In the genomic region with DNA sequence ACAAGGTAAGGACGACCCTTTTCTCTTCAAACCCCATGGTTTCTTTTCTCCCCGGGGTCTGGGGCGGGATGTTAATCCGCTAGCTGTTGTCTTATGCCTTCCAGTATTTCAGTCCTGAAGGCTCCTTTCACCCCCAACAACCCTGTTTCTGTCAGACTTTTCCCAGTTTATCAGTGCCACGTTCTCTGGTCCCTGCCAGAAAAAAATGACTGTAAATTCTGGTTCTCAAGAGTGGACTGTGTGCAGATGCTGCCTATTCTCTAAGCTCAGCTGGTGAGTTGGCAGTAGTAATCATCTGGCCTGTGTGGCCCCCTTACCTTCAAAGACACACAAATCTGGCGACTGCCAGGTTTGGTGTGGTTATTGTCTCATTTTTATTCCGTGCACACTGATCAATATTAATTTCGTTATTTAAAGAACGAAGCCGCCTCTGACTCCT, we compare ENCODE assay signal across 1 cellular context.
TF ChIP-seq lines count a peak whose summit lies in the region.

No MANE protein-coding gene starts in this region.

TF ChIP-seq in HepG2, 621 proteins besides CTCF, POLR2A, EP300 and RAD21 (continued from another document and continues in another):
- TF ChIP-seq, protein P1, sequence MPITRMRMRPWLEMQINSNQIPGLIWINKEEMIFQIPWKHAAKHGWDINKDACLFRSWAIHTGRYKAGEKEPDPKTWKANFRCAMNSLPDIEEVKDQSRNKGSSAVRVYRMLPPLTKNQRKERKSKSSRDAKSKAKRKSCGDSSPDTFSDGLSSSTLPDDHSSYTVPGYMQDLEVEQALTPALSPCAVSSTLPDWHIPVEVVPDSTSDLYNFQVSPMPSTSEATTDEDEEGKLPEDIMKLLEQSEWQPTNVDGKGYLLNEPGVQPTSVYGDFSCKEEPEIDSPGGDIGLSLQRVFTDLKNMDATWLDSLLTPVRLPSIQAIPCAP (CRISPR knock-in tag; IDR thresholded peaks at IDR 0.05; ENCODE audit: low read depth): no peak
- no peak for TF ChIP-seq MTF1 (CRISPR knock-in tag; IDR thresholded peaks at IDR 0.05)
- TF ChIP-seq ZNF709 (CRISPR knock-in tag; IDR thresholded peaks at IDR 0.05): no peak
- no peak for TF ChIP-seq SPEN (CRISPR knock-in tag; IDR thresholded peaks at IDR 0.05; ENCODE audit: low read depth)
- no peak; the same call in 1 of the 2 replicates for TF ChIP-seq ZFP90 (CRISPR knock-in tag; IDR thresholded peaks at IDR 0.05; ENCODE audit: borderline replicate concordance)
- TF ChIP-seq ZNF496 (CRISPR knock-in tag; IDR thresholded peaks at IDR 0.05; ENCODE audit: insufficient replicate concordance): no peak
- no peak for TF ChIP-seq ZNF598 (CRISPR knock-in tag; IDR thresholded peaks at IDR 0.05; ENCODE audit: borderline replicate concordance)
- no peak for TF ChIP-seq CCDC6 (CRISPR knock-in tag; IDR thresholded peaks at IDR 0.05)
- TF ChIP-seq HES4 (CRISPR knock-in tag; IDR thresholded peaks at IDR 0.05; ENCODE audit: borderline replicate concordance): no peak
- TF ChIP-seq, protein P2, sequence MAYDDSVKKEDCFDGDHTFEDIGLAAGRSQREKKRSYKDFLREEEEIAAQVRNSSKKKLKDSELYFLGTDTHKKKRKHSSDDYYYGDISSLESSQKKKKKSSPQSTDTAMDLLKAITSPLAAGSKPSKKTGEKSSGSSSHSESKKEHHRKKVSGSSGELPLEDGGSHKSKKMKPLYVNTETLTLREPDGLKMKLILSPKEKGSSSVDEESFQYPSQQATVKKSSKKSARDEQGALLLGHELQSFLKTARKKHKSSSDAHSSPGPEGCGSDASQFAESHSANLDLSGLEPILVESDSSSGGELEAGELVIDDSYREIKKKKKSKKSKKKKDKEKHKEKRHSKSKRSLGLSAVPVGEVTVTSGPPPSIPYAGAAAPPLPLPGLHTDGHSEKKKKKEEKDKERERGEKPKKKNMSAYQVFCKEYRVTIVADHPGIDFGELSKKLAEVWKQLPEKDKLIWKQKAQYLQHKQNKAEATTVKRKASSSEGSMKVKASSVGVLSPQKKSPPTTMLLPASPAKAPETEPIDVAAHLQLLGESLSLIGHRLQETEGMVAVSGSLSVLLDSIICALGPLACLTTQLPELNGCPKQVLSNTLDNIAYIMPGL (CRISPR knock-in tag; IDR thresholded peaks at IDR 0.05; ENCODE audit: borderline replicate concordance in 1 of 2, low read depth in 1 of 2): no peak
- no peak for TF ChIP-seq ZNF670 (CRISPR knock-in tag; IDR thresholded peaks at IDR 0.05; ENCODE audit: borderline replicate concordance)
- TF ChIP-seq FOXM1 (CRISPR knock-in tag; IDR thresholded peaks at IDR 0.05): no peak
- no peak for TF ChIP-seq ZNF44 (CRISPR knock-in tag; IDR thresholded peaks at IDR 0.05)
- TF ChIP-seq RXRA (CRISPR knock-in tag; IDR thresholded peaks at IDR 0.05): no peak
- no peak for TF ChIP-seq TAF1 (CRISPR knock-in tag; IDR thresholded peaks at IDR 0.05)
- no peak for TF ChIP-seq ZNF761 (CRISPR knock-in tag; conservative IDR thresholded peaks at IDR 0.05)
- TF ChIP-seq POGZ (CRISPR knock-in tag; IDR thresholded peaks at IDR 0.05): no peak
- TF ChIP-seq NAIF1 (CRISPR knock-in tag; IDR thresholded peaks at IDR 0.05; ENCODE audit: borderline replicate concordance): no peak
- no peak for TF ChIP-seq NBN (conservative IDR thresholded peaks at IDR 0.05)
- TF ChIP-seq ZNF468 (CRISPR knock-in tag; IDR thresholded peaks at IDR 0.05): no peak
- no peak for TF ChIP-seq HNRNPH1 (optimal IDR thresholded peaks at IDR 0.05; ENCODE audit: low read depth, low read length)
- no peak for TF ChIP-seq ZNF557 (CRISPR knock-in tag; IDR thresholded peaks at IDR 0.05)
- no peak for TF ChIP-seq RBM22 (optimal IDR thresholded peaks at IDR 0.05; ENCODE audit: low read length)
- TF ChIP-seq, protein P3, sequence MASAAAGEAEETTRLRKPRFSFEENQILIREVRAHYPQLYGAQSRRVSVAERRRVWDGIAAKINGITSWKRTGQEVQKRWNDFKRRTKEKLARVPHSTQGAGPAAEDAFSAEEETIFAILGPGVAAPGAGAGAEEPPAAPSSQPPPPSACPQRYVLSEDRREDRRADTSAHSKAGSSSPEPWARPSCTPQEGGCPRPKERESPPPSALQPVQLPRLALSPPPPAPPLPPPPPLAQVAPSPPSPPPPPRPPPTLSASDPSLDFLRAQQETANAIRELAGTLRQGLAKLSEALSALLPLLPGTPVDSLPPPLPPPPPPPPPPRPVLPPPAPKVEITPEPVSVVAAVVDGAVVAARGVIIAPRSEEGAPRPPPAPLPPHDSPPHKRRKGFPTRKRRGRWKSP (CRISPR knock-in tag; IDR thresholded peaks at IDR 0.05): no peak
- TF ChIP-seq NR1H2 (CRISPR knock-in tag; IDR thresholded peaks at IDR 0.05; ENCODE audit: borderline replicate concordance, low read depth): no peak
- TF ChIP-seq HNF4A (CRISPR knock-in tag; IDR thresholded peaks at IDR 0.05): no peak
- TF ChIP-seq, protein P4, sequence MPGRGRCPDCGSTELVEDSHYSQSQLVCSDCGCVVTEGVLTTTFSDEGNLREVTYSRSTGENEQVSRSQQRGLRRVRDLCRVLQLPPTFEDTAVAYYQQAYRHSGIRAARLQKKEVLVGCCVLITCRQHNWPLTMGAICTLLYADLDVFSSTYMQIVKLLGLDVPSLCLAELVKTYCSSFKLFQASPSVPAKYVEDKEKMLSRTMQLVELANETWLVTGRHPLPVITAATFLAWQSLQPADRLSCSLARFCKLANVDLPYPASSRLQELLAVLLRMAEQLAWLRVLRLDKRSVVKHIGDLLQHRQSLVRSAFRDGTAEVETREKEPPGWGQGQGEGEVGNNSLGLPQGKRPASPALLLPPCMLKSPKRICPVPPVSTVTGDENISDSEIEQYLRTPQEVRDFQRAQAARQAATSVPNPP (CRISPR knock-in tag; IDR thresholded peaks at IDR 0.05): no peak
- TF ChIP-seq, protein P5, sequence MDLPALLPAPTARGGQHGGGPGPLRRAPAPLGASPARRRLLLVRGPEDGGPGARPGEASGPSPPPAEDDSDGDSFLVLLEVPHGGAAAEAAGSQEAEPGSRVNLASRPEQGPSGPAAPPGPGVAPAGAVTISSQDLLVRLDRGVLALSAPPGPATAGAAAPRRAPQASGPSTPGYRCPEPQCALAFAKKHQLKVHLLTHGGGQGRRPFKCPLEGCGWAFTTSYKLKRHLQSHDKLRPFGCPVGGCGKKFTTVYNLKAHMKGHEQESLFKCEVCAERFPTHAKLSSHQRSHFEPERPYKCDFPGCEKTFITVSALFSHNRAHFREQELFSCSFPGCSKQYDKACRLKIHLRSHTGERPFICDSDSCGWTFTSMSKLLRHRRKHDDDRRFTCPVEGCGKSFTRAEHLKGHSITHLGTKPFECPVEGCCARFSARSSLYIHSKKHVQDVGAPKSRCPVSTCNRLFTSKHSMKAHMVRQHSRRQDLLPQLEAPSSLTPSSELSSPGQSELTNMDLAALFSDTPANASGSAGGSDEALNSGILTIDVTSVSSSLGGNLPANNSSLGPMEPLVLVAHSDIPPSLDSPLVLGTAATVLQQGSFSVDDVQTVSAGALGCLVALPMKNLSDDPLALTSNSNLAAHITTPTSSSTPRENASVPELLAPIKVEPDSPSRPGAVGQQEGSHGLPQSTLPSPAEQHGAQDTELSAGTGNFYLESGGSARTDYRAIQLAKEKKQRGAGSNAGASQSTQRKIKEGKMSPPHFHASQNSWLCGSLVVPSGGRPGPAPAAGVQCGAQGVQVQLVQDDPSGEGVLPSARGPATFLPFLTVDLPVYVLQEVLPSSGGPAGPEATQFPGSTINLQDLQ (CRISPR knock-in tag; IDR thresholded peaks at IDR 0.05): no peak
- TF ChIP-seq ZNF577 (CRISPR knock-in tag; IDR thresholded peaks at IDR 0.05; ENCODE audit: borderline replicate concordance, low read depth): no peak
- TF ChIP-seq KMT2A (CRISPR knock-in tag; IDR thresholded peaks at IDR 0.05): 0 out of 2 replicates have a peak, but pooled peaks have one; percentile 2
- no peak for TF ChIP-seq ZNF205 (CRISPR knock-in tag; IDR thresholded peaks at IDR 0.05)
- TF ChIP-seq, protein P6, sequence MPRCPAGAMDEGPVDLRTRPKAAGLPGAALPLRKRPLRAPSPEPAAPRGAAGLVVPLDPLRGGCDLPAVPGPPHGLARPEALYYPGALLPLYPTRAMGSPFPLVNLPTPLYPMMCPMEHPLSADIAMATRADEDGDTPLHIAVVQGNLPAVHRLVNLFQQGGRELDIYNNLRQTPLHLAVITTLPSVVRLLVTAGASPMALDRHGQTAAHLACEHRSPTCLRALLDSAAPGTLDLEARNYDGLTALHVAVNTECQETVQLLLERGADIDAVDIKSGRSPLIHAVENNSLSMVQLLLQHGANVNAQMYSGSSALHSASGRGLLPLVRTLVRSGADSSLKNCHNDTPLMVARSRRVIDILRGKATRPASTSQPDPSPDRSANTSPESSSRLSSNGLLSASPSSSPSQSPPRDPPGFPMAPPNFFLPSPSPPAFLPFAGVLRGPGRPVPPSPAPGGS (CRISPR knock-in tag; IDR thresholded peaks at IDR 0.05): 0 out of 2 replicates have a peak, but pooled peaks have one; percentile 11
- no peak for TF ChIP-seq ZNF563 (CRISPR knock-in tag; IDR thresholded peaks at IDR 0.05)
- TF ChIP-seq, protein P7, sequence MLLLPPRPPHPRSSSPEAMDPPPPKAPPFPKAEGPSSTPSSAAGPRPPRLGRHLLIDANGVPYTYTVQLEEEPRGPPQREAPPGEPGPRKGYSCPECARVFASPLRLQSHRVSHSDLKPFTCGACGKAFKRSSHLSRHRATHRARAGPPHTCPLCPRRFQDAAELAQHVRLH (CRISPR knock-in tag; IDR thresholded peaks at IDR 0.05; ENCODE audit: borderline replicate concordance, low read depth): no peak
- no peak for TF ChIP-seq ZC3H13 (CRISPR knock-in tag; IDR thresholded peaks at IDR 0.05)
- TF ChIP-seq ZNF232 (CRISPR knock-in tag; IDR thresholded peaks at IDR 0.05; ENCODE audit: borderline replicate concordance): no peak
- TF ChIP-seq, protein P8, sequence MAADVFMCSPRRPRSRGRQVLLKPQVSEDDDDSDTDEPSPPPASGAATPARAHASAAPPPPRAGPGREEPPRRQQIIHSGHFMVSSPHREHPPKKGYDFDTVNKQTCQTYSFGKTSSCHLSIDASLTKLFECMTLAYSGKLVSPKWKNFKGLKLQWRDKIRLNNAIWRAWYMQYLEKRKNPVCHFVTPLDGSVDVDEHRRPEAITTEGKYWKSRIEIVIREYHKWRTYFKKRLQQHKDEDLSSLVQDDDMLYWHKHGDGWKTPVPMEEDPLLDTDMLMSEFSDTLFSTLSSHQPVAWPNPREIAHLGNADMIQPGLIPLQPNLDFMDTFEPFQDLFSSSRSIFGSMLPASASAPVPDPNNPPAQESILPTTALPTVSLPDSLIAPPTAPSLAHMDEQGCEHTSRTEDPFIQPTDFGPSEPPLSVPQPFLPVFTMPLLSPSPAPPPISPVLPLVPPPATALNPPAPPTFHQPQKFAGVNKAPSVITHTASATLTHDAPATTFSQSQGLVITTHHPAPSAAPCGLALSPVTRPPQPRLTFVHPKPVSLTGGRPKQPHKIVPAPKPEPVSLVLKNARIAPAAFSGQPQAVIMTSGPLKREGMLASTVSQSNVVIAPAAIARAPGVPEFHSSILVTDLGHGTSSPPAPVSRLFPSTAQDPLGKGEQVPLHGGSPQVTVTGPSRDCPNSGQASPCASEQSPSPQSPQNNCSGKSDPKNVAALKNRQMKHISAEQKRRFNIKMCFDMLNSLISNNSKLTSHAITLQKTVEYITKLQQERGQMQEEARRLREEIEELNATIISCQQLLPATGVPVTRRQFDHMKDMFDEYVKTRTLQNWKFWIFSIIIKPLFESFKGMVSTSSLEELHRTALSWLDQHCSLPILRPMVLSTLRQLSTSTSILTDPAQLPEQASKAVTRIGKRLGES (CRISPR knock-in tag; IDR thresholded peaks at IDR 0.05; ENCODE audit: borderline replicate concordance): no peak
- TF ChIP-seq, protein P9, sequence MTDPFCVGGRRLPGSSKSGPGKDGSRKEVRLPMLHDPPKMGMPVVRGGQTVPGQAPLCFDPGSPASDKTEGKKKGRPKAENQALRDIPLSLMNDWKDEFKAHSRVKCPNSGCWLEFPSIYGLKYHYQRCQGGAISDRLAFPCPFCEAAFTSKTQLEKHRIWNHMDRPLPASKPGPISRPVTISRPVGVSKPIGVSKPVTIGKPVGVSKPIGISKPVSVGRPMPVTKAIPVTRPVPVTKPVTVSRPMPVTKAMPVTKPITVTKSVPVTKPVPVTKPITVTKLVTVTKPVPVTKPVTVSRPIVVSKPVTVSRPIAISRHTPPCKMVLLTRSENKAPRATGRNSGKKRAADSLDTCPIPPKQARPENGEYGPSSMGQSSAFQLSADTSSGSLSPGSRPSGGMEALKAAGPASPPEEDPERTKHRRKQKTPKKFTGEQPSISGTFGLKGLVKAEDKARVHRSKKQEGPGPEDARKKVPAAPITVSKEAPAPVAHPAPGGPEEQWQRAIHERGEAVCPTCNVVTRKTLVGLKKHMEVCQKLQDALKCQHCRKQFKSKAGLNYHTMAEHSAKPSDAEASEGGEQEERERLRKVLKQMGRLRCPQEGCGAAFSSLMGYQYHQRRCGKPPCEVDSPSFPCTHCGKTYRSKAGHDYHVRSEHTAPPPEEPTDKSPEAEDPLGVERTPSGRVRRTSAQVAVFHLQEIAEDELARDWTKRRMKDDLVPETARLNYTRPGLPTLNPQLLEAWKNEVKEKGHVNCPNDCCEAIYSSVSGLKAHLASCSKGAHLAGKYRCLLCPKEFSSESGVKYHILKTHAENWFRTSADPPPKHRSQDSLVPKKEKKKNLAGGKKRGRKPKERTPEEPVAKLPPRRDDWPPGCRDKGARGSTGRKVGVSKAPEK (CRISPR knock-in tag; IDR thresholded peaks at IDR 0.05; ENCODE audit: borderline replicate concordance): no peak
- no peak for TF ChIP-seq ZNF143 (CRISPR knock-in tag; IDR thresholded peaks at IDR 0.05)
- peak; percentile 38; the same call in 1 of the 2 replicates for TF ChIP-seq SIN3A (IDR thresholded peaks at IDR 0.05; ENCODE audit: borderline replicate concordance, low read depth, low read length)
- 0 out of 2 replicates have a peak, but pooled peaks have one; percentile 3 for TF ChIP-seq RORA (CRISPR knock-in tag; IDR thresholded peaks at IDR 0.05)
- TF ChIP-seq, protein P10, sequence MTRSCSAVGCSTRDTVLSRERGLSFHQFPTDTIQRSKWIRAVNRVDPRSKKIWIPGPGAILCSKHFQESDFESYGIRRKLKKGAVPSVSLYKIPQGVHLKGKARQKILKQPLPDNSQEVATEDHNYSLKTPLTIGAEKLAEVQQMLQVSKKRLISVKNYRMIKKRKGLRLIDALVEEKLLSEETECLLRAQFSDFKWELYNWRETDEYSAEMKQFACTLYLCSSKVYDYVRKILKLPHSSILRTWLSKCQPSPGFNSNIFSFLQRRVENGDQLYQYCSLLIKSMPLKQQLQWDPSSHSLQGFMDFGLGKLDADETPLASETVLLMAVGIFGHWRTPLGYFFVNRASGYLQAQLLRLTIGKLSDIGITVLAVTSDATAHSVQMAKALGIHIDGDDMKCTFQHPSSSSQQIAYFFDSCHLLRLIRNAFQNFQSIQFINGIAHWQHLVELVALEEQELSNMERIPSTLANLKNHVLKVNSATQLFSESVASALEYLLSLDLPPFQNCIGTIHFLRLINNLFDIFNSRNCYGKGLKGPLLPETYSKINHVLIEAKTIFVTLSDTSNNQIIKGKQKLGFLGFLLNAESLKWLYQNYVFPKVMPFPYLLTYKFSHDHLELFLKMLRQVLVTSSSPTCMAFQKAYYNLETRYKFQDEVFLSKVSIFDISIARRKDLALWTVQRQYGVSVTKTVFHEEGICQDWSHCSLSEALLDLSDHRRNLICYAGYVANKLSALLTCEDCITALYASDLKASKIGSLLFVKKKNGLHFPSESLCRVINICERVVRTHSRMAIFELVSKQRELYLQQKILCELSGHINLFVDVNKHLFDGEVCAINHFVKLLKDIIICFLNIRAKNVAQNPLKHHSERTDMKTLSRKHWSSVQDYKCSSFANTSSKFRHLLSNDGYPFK (CRISPR knock-in tag; IDR thresholded peaks at IDR 0.05; ENCODE audit: borderline replicate concordance): no peak
- TF ChIP-seq ZNF569 (CRISPR knock-in tag; IDR thresholded peaks at IDR 0.05; ENCODE audit: borderline replicate concordance): no peak
- no peak for TF ChIP-seq PRMT3 (CRISPR knock-in tag; IDR thresholded peaks at IDR 0.05; ENCODE audit: borderline replicate concordance, low read depth)
